8 cellular contexts compared by ENCODE assay signal in the genomic region with DNA sequence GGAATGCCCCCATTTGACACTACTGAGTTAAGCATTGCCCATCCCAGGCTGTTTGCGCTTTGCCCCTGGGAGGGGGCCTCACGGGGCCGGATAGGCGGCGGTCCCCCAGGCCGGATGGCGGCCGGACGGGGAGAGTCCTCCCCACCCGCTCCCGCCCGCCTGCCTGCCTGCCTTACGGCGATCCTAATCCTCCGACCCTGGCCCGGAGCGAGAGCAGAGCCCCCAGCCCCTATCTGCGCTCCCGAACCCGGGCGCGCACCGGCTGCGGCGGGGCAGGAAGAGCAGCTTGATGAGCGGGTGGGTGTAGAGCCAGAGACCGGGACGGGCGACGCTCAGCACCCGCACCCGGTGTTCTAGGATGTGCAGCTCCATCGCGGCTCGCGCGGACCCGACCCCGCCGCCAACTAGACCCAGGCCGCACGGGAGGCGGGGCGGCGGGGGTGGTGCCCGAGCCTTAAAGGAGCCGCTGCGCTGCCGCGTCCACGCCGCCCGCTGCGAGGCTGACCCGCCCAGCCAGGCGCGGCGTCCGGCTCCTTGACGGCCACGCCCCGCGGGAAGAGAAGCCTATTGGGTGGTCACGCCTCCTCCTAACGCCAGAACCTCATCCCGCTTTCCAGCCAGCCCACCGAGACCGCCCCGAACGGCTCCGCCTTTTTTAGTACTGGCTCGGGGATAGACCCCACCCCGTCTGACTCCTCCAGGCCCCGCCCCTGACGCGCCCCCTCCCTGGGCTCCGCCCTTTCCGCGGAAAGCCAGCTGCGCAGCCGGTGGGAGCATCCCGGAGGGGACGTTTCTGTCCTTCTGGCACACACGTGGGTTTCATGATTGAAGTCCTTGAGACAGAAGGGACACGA. TPM values are rescaled to one million over a fixed set of nuclear protein-coding genes. Genes with fewer than 3 reads are reported as not detected.
DNase-seq lines count a peak whose midpoint lies in the region; ATAC-seq and TF ChIP-seq lines count a peak whose summit lies in the region.

CASTOR1 (minus strand) TSS at position 380 of the 854 bp plus-strand sequence; CDS start at position 372, 8 bp downstream.

- H3K4me3 ChIP-seq in fibroblast of villous mesenchyme (ENCODE audit: low read depth, low read length) = peak within 1 kb of the TSS; percentile 78
- peak within 1 kb of the TSS; percentile 90 for H3K4me3 ChIP-seq in neural cell (ENCODE audit: low read length)

- peak; percentile 30 for TF ChIP-seq RAD21 in neural cell (conservative IDR thresholded peaks at IDR 0.05)

- no peak within 1 kb of the TSS for H3K27ac ChIP-seq in neural cell (ENCODE audit: low read length)

- peak; percentile 82 for ATAC-seq in stimulated activated naive CD8-positive, alpha-beta T cell treated with anti-CD3 and anti-CD28 coated beads, Interleukin-15, amount 100 ng/mL, for 72 hours

- H3K9me3 ChIP-seq in neural cell (ENCODE audit: low read length) = no peaks in the 10 kb centered on the region

- H3K4me1 Mint-ChIP-seq in stimulated activated naive CD8-positive, alpha-beta T cell treated with anti-CD3 and anti-CD28 coated beads, Interleukin-15, amount 100 ng/mL, for 72 hours = peaks cover 68% of the 10 kb centered on the region

- no peaks in the 10 kb centered on the region for H3K27me3 ChIP-seq in neural cell (ENCODE audit: insufficient read depth, low read depth, low read length)

- H3K9ac ChIP-seq in neural cell (ENCODE audit: low read length) = peak within 1 kb of the TSS; percentile 62

- H2AFZ ChIP-seq in neural cell (ENCODE audit: low read depth, low read length) = peak within 1 kb of the TSS; percentile 51

- no peaks in the 10 kb centered on the region for H3K36me3 ChIP-seq in neural cell (ENCODE audit: insufficient read depth, low read length)

- H3K27ac Mint-ChIP-seq in stimulated activated naive CD8-positive, alpha-beta T cell treated with anti-CD3 and anti-CD28 coated beads, Interleukin-15, amount 100 ng/mL, for 72 hours = peak within 1 kb of the TSS; percentile 87 to 89

- no peaks in the 10 kb centered on the region for H3K9me2 ChIP-seq in neural cell (ENCODE audit: insufficient read depth, low read length)

- no peaks in the 10 kb centered on the region for H3K79me2 ChIP-seq in neural cell (replicated peaks; ENCODE audit: insufficient read depth, low read length)

- peak; percentile 25; the same call in 1 of the 2 replicates for TF ChIP-seq POLR2A in Raji (IDR thresholded peaks at IDR 0.05; ENCODE audit: insufficient read depth, low read depth, low read length)

- H3K9me3 Mint-ChIP-seq in stimulated activated naive CD8-positive, alpha-beta T cell treated with anti-CD3 and anti-CD28 coated beads, Interleukin-15, amount 100 ng/mL, for 72 hours = no peaks in the 10 kb centered on the region

- peak within 1 kb of the TSS; percentile 91 to 93 for H3K4me3 Mint-ChIP-seq in stimulated activated naive CD8-positive, alpha-beta T cell treated with anti-CD3 and anti-CD28 coated beads, Interleukin-15, amount 100 ng/mL, for 72 hours

- DNase-seq in EH (ENCODE audit: low read depth) (peak; percentile 99), H4 (ENCODE audit: low spot score) (peak; percentile 93), M059J (ENCODE audit: low read depth) (peak; percentile 95), activated gamma-delta T cell (lab: John Stamatoyannopoulos, UW) (peak; percentile 76), fibroblast of villous mesenchyme (ENCODE audit: low read depth) (peak; percentile 98)
- DNase-seq in stimulated activated naive CD8-positive, alpha-beta T cell treated with anti-CD3 and anti-CD28 coated beads, Interleukin-15, amount 100 ng/mL, for 72 hours = peak; percentile 80 to 84

- H3K4me2 ChIP-seq in neural cell (ENCODE audit: low read length) = peak within 1 kb of the TSS; percentile 65

- TF ChIP-seq EP300 in neural cell (conservative IDR thresholded peaks at IDR 0.05; ENCODE audit: poor library complexity, severe bottlenecking) = peak; percentile 25

- no peak for TF ChIP-seq CTCF in fibroblast of villous mesenchyme (IDR thresholded peaks at IDR 0.05; ENCODE audit: insufficient read depth, low read depth, low read length)
- TF ChIP-seq CTCF in neural cell (IDR thresholded peaks at IDR 0.05; ENCODE audit: poor library complexity, severe bottlenecking) = no peak

- H3F3A ChIP-seq in neural cell (ENCODE audit: insufficient read depth, low read length, poor library complexity, severe bottlenecking) = no peaks in the 10 kb centered on the region

- H4K20me1 ChIP-seq in neural cell (ENCODE audit: insufficient read depth) = no peaks in the 10 kb centered on the region

- H3K27me3 Mint-ChIP-seq in stimulated activated naive CD8-positive, alpha-beta T cell treated with anti-CD3 and anti-CD28 coated beads, Interleukin-15, amount 100 ng/mL, for 72 hours = no peaks in the 10 kb centered on the region

TF ChIP-seq in neural cell, 6 proteins besides CTCF, POLR2A, EP300 and RAD21:
- TF ChIP-seq, protein P1, sequence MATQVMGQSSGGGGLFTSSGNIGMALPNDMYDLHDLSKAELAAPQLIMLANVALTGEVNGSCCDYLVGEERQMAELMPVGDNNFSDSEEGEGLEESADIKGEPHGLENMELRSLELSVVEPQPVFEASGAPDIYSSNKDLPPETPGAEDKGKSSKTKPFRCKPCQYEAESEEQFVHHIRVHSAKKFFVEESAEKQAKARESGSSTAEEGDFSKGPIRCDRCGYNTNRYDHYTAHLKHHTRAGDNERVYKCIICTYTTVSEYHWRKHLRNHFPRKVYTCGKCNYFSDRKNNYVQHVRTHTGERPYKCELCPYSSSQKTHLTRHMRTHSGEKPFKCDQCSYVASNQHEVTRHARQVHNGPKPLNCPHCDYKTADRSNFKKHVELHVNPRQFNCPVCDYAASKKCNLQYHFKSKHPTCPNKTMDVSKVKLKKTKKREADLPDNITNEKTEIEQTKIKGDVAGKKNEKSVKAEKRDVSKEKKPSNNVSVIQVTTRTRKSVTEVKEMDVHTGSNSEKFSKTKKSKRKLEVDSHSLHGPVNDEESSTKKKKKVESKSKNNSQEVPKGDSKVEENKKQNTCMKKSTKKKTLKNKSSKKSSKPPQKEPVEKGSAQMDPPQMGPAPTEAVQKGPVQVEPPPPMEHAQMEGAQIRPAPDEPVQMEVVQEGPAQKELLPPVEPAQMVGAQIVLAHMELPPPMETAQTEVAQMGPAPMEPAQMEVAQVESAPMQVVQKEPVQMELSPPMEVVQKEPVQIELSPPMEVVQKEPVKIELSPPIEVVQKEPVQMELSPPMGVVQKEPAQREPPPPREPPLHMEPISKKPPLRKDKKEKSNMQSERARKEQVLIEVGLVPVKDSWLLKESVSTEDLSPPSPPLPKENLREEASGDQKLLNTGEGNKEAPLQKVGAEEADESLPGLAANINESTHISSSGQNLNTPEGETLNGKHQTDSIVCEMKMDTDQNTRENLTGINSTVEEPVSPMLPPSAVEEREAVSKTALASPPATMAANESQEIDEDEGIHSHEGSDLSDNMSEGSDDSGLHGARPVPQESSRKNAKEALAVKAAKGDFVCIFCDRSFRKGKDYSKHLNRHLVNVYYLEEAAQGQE (IDR thresholded peaks at IDR 0.05; ENCODE audit: borderline replicate concordance) = no peak
- no peak for TF ChIP-seq EZH2 (IDR thresholded peaks at IDR 0.05; ENCODE audit: borderline replicate concordance, insufficient read depth, low read length, poor library complexity, severe bottlenecking)
- peak; percentile 68 for TF ChIP-seq MXI1 (conservative IDR thresholded peaks at IDR 0.05; ENCODE audit: poor library complexity, severe bottlenecking)
- TF ChIP-seq SMC3 (conservative IDR thresholded peaks at IDR 0.05; ENCODE audit: poor library complexity) = no peak
- no peak for TF ChIP-seq POLR2AphosphoS5 (IDR thresholded peaks at IDR 0.05)

RNA-seq across cellular contexts. Expression of gene CASTOR1, which starts in this region (rescaled TPM):
- total RNA-seq in H4 (2014; rRNA removed; shearing (Covaris generic)) = 2.9 and 6.6 TPM in 2 replicates
- 2.8 and 4.5 TPM in 2 replicates for total RNA-seq in M059J (2014; rRNA removed; shearing (Covaris generic))
- total RNA-seq in fibroblast of villous mesenchyme = 1.6 and 4.3 TPM in 2 replicates
- polyA plus RNA-seq in neural cell = 2.2 and 8.5 TPM in 2 replicates
- polyA minus RNA-seq in neural cell = 0.81 TPM in 1 of 2 replicates, not detected in the other
